ENCODE assay signal across 8 cellular contexts in genomic region chr2:237692601-237693079, GRCh38.
A peak's percentile ranks its signal among the peaks of the same experiment; 100 is the strongest.
DNase-seq lines count a peak whose midpoint lies in the region; ATAC-seq and TF ChIP-seq lines count a peak whose summit lies in the region.

No MANE protein-coding gene starts in this region.

- CTCF ChIA-PET in RWPE1 (lab: Yijun Ruan, JAX) (interaction anchor here (0.5 to 2.9 kb wide), 3 partner anchors 50 to 613 kb away, joined by 3 to 12 read pairs (median 3); no protein-coding TSS in a partner anchor), GM10248 (lab: Yijun Ruan, JAX) (interaction anchor here (1.0 to 9.4 kb wide), 5 partner anchors 9 to 52 kb away, joined by 3 to 120 read pairs (median 6); no protein-coding TSS in a partner anchor)

- intact Hi-C loops in aorta (cut with DNase I) = loop anchor here in 1 of 2 donors (1.0 to 2.0 kb wide), 2 partner anchors 46 to 92 kb away; no protein-coding TSS in a partner anchor

- H3K27me3 ChIP-seq in mononuclear cell (ENCODE audit: insufficient read depth, low read length) (no peaks in the 10 kb centered on the region), aorta (ENCODE audit: control insufficient read depth in 1 of 2, insufficient read depth in 2 of 2, low read length in 1 of 2) (no peaks in the 10 kb centered on the region)

- ATAC-seq in HG02678 (IDR thresholded peaks at IDR 0.05; ENCODE audit: unreplicated experiment) = peak; percentile 2
- no peak for ATAC-seq in aorta (ENCODE audit: low FRiP score)

- no peak for TF ChIP-seq CTCF in RWPE1 (conservative IDR thresholded peaks at IDR 0.05; ENCODE audit: low read depth)
- TF ChIP-seq CTCF in GM10248 (IDR thresholded peaks at IDR 0.05; ENCODE audit: control extremely low read depth, extremely low read depth, low read depth, missing control alignments) = no peak

- POLR2A ChIA-PET in RWPE1 (lab: Yijun Ruan, JAX; ENCODE audit: low non-redundant PET) = interaction anchor here (0.6 kb wide), 1 partner anchor 397 kb away, joined by 3 read pairs; no protein-coding TSS in a partner anchor
- POLR2A ChIA-PET in GM10248 (lab: Yijun Ruan, JAX) = interaction anchor here (1.3 kb wide), 1 partner anchor 8 kb away, joined by 8 read pairs; no protein-coding TSS in a partner anchor

- H3K4me3 ChIP-seq in mononuclear cell (ENCODE audit: low read length) = peak overlapping the region; percentile 65
- peak overlapping the region; percentile 70 to 86 for H3K4me3 ChIP-seq in aorta (ENCODE audit: low read length in 2 of 2)

- H3K9me3 ChIP-seq in mononuclear cell (ENCODE audit: low read depth, low read length) (no peaks in the 10 kb centered on the region), aorta (ENCODE audit: control insufficient read depth, low read length) (no peaks in the 10 kb centered on the region)

- no peaks in the 10 kb centered on the region for H3K36me3 ChIP-seq in aorta (ENCODE audit: control insufficient read depth in 1 of 2, insufficient read depth in 2 of 2, low read length in 1 of 2)

- 0% methylated on average over 36 of the region's 36 CpGs for WGBS in aorta, 2 donors

- H3K27ac ChIP-seq in RWPE1 (peak overlapping the region; percentile 98), aorta (ENCODE audit: low read depth in 1 of 2, low read length in 2 of 2) (peak overlapping the region; percentile 78 to 90)

- peaks cover 79% of the 10 kb centered on the region for H3K4me1 ChIP-seq in mononuclear cell (ENCODE audit: insufficient read depth, low read length)
- peaks cover 3 to 8% of the 10 kb centered on the region in 2 donors for H3K4me1 ChIP-seq in aorta (ENCODE audit: control insufficient read depth in 1 of 2, insufficient read depth in 2 of 2, low read length in 2 of 2)

- peak; percentile 59 for DNase-seq in DMS79 treated with DMSO at 0.1 percent for 48 hours (lab: John Stamatoyannopoulos, UW)
- no peak for DNase-seq in DMS79 (lab: John Stamatoyannopoulos, UW)
- no peak for DNase-seq in RWPE1 (ENCODE audit: low spot score)
- DNase-seq in effector CD4-positive, alpha-beta T cell = peak; percentile 13
- peak in 1 of 2 donors; percentile 84 for DNase-seq in aorta
- no peak for DNase-seq in GM10248 (ENCODE audit: extremely low spot score)

Comparison
In these comparisons a context has a peak if more than half of its experiments do, and no peak if none do; other contexts are left out.
1. DNase-seq: peak in DMS79 treated with DMSO at 0.1 percent for 48 hours (single experiment) and effector CD4-positive, alpha-beta T cell (single experiment); none in DMS79 (single experiment), RWPE1 (single experiment) and GM10248 (single experiment).